9 cellular contexts compared by ENCODE assay signal in genomic region chr20:46011631-46012482, GRCh38. TPM values are rescaled to one million over a fixed set of nuclear protein-coding genes. Genes with fewer than 3 reads are reported as not detected.
DNase-seq lines count a peak whose midpoint lies in the region; ATAC-seq, FAIRE-seq and TF ChIP-seq lines count a peak whose summit lies in the region.
"Had no signal": no experiment of that assay in that cellular context is flagged by ENCODE, and none has a peak within 500 bp of the region (broad histone marks: within the 10 kb centered on the region; RNA-seq: fewer than 3 reads in every experiment).

No MANE protein-coding gene starts in this region.

- no peaks in the 10 kb centered on the region for H3K79me2 ChIP-seq in PC-3 (ENCODE audit: low read length)

- POLR2A ChIA-PET in PC-3 (lab: Charles Lee; ENCODE audit: unreplicated experiment): no interaction called here
- POLR2A ChIA-PET in MCF 10A (lab: Yijun Ruan, JAX): interaction anchor here (0.5 to 4.0 kb wide), 3 partner anchors 18 to 1487 kb away, joined by 3 to 13 read pairs (median 3); no protein-coding TSS in a partner anchor

- H3K36me3 Mint-ChIP-seq in MCF 10A (ENCODE audit: insufficient read depth, unreplicated experiment): no peaks in the 10 kb centered on the region

- peaks cover 6% of the 10 kb centered on the region; the same call in 1 of the 2 replicates for H3K4me1 ChIP-seq in PC-3 (ENCODE audit: insufficient read depth, low read length)
- H3K4me1 ChIP-seq in right lobe of liver: peaks cover 0 to 11% (median 5%) of the 10 kb centered on the region in 4 donors

- intact Hi-C loops in PC-3 (cut with micrococcal nuclease): no loop called here
- intact Hi-C loops in MCF 10A (cut with micrococcal nuclease): no loop called here
- intact Hi-C loops in right lobe of liver (cut with DNase I): loop anchor here in 1 of 2 donors (10.0 kb wide), 1 partner anchor 83 kb away; no protein-coding TSS in a partner anchor

- H3K9me3 ChIP-seq in PC-3 (ENCODE audit: low read length): no peaks in the 10 kb centered on the region
- H3K9me3 ChIP-seq in right lobe of liver: no peaks in the 10 kb centered on the region

- H3K27me3 ChIP-seq in PC-3 (ENCODE audit: low read length): peaks cover 12% of the 10 kb centered on the region; the same call in 1 of the 2 replicates
- peaks cover 0 to 5% of the 10 kb centered on the region in 2 donors for H3K27me3 ChIP-seq in right lobe of liver

- BruUV-seq in PC-3 (replicated peaks; lab: Mats Ljungman, UMichigan): no TSS peak
- BruUV-seq in MCF 10A (replicated peaks; lab: Mats Ljungman, UMichigan): no TSS peak

- no peaks in the 10 kb centered on the region for H3F3A ChIP-seq in PC-3 (ENCODE audit: low read length, unreplicated experiment)

- H3K36me3 ChIP-seq in PC-3 (ENCODE audit: low read depth, low read length): no peaks in the 10 kb centered on the region
- H3K36me3 ChIP-seq in right lobe of liver: no peaks in the 10 kb centered on the region

- no peaks in the 10 kb centered on the region for H3K9me2 ChIP-seq in PC-3 (replicated peaks; ENCODE audit: low read length)

- no peak overlapping the region for H3K4me3 Mint-ChIP-seq in MCF 10A (ENCODE audit: unreplicated experiment)

- FAIRE-seq in frontal cortex (lab: Jason Lieb, UNC): no peak
- FAIRE-seq: G401.6 had no signal

- no peaks in the 10 kb centered on the region for H3K9me3 Mint-ChIP-seq in MCF 10A (ENCODE audit: unreplicated experiment)

- H3K9ac ChIP-seq in PC-3 (ENCODE audit: low read length): no peak overlapping the region

- CTCF ChIA-PET in PC-3 (lab: Charles Lee): interaction anchor here (1.8 kb wide), 1 partner anchor 25 kb away, joined by 6 read pairs; no protein-coding TSS in a partner anchor
- CTCF ChIA-PET in MCF 10A (lab: Yijun Ruan, JAX): interaction anchor here (0.6 to 4.7 kb wide), 8 partner anchors 12 to 426 kb away, joined by 3 to 146 read pairs (median 8); no protein-coding TSS in a partner anchor

- TF ChIP-seq CTCF in PC-3 (conservative IDR thresholded peaks at IDR 0.05; ENCODE audit: low read depth, low read length) (peak; percentile 78), MCF 10A (IDR thresholded peaks at IDR 0.05; ENCODE audit: unreplicated experiment) (peak; percentile 32), right lobe of liver (IDR thresholded peaks at IDR 0.05) (peak in 2 of 4 donors; percentile 15 to 16)

- H3K4me2 ChIP-seq in PC-3 (ENCODE audit: low read length): no peak overlapping the region

- H3K4me1 Mint-ChIP-seq in MCF 10A (ENCODE audit: insufficient read depth, unreplicated experiment): no peaks in the 10 kb centered on the region

- no peak for ATAC-seq in PC-3
- peak in 3 of 4 donors; percentile 8 to 34 (median 15) for ATAC-seq in right lobe of liver

- DNase-seq in NCI-H748 (lab: John Stamatoyannopoulos, UW; ENCODE audit: unreplicated experiment) (peak; percentile 22), NCI-H748 treated with DMSO at 0.1 percent for 48 hours (lab: John Stamatoyannopoulos, UW) (no peak), PC-3 (peak; percentile 55), MCF 10A (ENCODE audit: unreplicated experiment) (no peak), right lobe of liver (peak; percentile 66 to 75 (median 67)), NCI-H1105 treated with DMSO at 0.1 percent for 48 hours (lab: John Stamatoyannopoulos, UW) (no peak), frontal cortex (ENCODE audit: low spot score in 2 of 2) (no peak), GM03348 (ENCODE audit: low spot score) (no peak)

- TF ChIP-seq POLR2A in right lobe of liver (IDR thresholded peaks at IDR 0.05): no peak

- H3K27ac Mint-ChIP-seq in MCF 10A (ENCODE audit: low read depth, unreplicated experiment): no peak overlapping the region

- peaks cover 17% of the 10 kb centered on the region for H3K27me3 Mint-ChIP-seq in MCF 10A (ENCODE audit: insufficient read depth, unreplicated experiment)

- H2AFZ ChIP-seq in PC-3 (ENCODE audit: low read length): no peak overlapping the region

- H3K4me3 ChIP-seq in PC-3 (ENCODE audit: low read length) (no peak overlapping the region), right lobe of liver (no peak overlapping the region)

- 14% methylated on average over 28 of the region's 57 CpGs for WGBS in right lobe of liver (ENCODE audit: insufficient coverage, low coverage, low lambda C conversion rate, missing lambda C conversion rate)

- no peaks in the 10 kb centered on the region for H4K20me1 ChIP-seq in PC-3 (ENCODE audit: low read length)

- H3K27ac ChIP-seq in PC-3 (ENCODE audit: low read length): no peak overlapping the region
- H3K27ac ChIP-seq in right lobe of liver: no peak overlapping the region

RNA-seq across cellular contexts. Expression of gene MMP9, which starts 3.1 kb away (rescaled TPM):
- total RNA-seq in PC-3 (2014; rRNA removed): 0.77 and 1.0 TPM in 2 replicates
- total RNA-seq in MCF 10A (2022): 0.12 TPM in 1 of 2 replicates, not detected in the other
- 1 to 10 TPM in 4 of 6 experiments, under 1 TPM in 2; 0.61 to 2.4 (median 1.3) TPM for total RNA-seq in right lobe of liver
- total RNA-seq in frontal cortex: under 0.01 TPM

RNA-seq across cellular contexts. Expression of gene SLC12A5, which starts 17.2 kb away (rescaled TPM):
- total RNA-seq in PC-3 (2014; rRNA removed) (2.4 TPM in 1 of 2 replicates, not detected in the other), MCF 10A (2022) (0.75 and 0.98 TPM in 2 replicates), right lobe of liver (under 1 TPM in 3 of 6 experiments, not detected in 3; 0.32 to 0.91 (median 0.64) TPM), frontal cortex (18.8 TPM)

RNA-seq across cellular contexts. Expression of gene ZNF335, which starts 39.9 kb away (rescaled TPM):
- total RNA-seq in PC-3 (2014; rRNA removed) (32.2 and 36.9 TPM in 2 replicates), MCF 10A (2022) (24.2 and 26.9 TPM in 2 replicates), right lobe of liver (1 to 10 TPM; 6.5 to 9.3 (median 7.8) TPM), frontal cortex (12.6 TPM)

Comparison
In these comparisons a context has a peak if more than half of its experiments do, and no peak if none do; other contexts are left out.
1. DNase-seq: peak in NCI-H748 (single experiment), PC-3 (single experiment) and right lobe of liver (3 of 3); none in NCI-H748 treated with DMSO at 0.1 percent for 48 hours (single experiment), MCF 10A (single experiment), NCI-H1105 treated with DMSO at 0.1 percent for 48 hours (single experiment), frontal cortex (0 of 2) and GM03348 (single experiment).